23 cellular contexts compared by ENCODE assay signal in the genomic region with DNA sequence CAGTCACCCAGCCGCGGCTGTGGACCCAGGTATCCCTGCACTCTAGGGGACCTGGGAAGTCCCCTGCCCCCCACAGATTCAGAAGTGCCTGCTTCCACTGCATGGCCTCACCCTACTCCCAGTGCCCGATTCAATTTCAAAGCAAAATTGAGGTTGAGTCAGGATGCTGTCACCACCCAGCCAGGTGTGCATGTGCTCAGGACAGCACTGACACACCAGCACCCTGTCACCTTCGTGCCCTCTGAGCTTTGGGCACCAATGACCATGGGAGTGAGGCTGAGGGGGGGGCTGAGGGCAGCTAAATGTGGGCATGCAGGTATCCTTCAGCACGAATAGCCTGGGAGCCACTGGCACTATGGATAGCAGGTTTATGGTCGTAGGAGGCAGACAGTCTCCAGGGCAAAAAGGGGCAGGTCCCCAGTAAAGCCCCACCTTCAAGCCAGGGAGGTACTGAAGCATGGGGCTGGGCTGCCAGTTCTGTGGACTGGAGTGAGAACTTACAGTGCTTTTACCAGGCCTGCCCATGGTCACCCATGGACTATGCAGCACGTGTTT.
"Had no signal": no experiment of that assay in that cellular context is flagged by ENCODE, and none has a peak within 500 bp of the region (broad histone marks: within the 10 kb centered on the region; RNA-seq: fewer than 3 reads in every experiment).

No MANE protein-coding gene starts in this region.

- H3K36me3 Mint-ChIP-seq: activated naive CD8-positive, alpha-beta T cell treated with anti-CD3 and anti-CD28 coated beads for 36 hours; naive B cell; stimulated activated naive B cell treated with anti-CD40 and anti-IgM and Interleukin-4, amounts not matched to agents 10 μg/mL and 1 μg/mL and 100 μg/mL, for 72 hours had no signal

- H3K4me1 Mint-ChIP-seq: activated naive CD8-positive, alpha-beta T cell treated with anti-CD3 and anti-CD28 coated beads for 36 hours; naive B cell; stimulated activated naive B cell treated with anti-CD40 and anti-IgM and Interleukin-4, amounts not matched to agents 10 μg/mL and 1 μg/mL and 100 μg/mL, for 72 hours had no signal

- H3K27ac ChIP-seq: colonic mucosa, dorsolateral prefrontal cortex, esophagus muscularis mucosa, gastrocnemius medialis, heart left ventricle, sigmoid colon, transverse colon, vagina had no signal

- H3K4me1 ChIP-seq: colonic mucosa, esophagus muscularis mucosa, gastrocnemius medialis, heart left ventricle, sigmoid colon, transverse colon, vagina had no signal

- DNase-seq: activated CD4-positive, alpha-beta T cell treated with anti-CD3 and anti-CD28 coated beads for 4 hours; activated CD4-positive, alpha-beta T cell treated with anti-CD3 and anti-CD28 coated beads, Interleukin-2, amount 50 U/mL, for 48 hours; activated CD4-positive, CD25-positive, alpha-beta regulatory T cell; activated CD8-positive, alpha-beta memory T cell treated with anti-CD3 and anti-CD28 coated beads, Interleukin-2, amount 50 U/mL, for 48 hours; activated naive CD4-positive, alpha-beta T cell treated with Interleukin-2 at 50 U/mL for 16 hours; activated naive CD8-positive, alpha-beta T cell treated with anti-CD3 and anti-CD28 coated beads for 36 hours; activated T-cell treated with anti-CD3 and anti-CD28 coated beads, Interleukin-2, amount 50 U/mL, for 4 hours; colonic mucosa; dorsolateral prefrontal cortex; effector memory CD8-positive, alpha-beta T cell; gastrocnemius medialis; heart left ventricle; left cardiac atrium; mesendoderm; naive B cell; occipital lobe; sigmoid colon; stimulated activated CD4-positive, alpha-beta T cell treated with anti-CD3 and anti-CD28 coated beads, Interleukin-15, amount 100 ng/mL, for 24 hours; stimulated activated naive B cell treated with anti-CD40 and anti-IgM and Interleukin-4, amounts not matched to agents 10 μg/mL and 1 μg/mL and 100 μg/mL, for 72 hours; transverse colon had no signal

- H3K27ac Mint-ChIP-seq: activated naive CD8-positive, alpha-beta T cell treated with anti-CD3 and anti-CD28 coated beads for 36 hours; effector memory CD8-positive, alpha-beta T cell; naive B cell; stimulated activated naive B cell treated with anti-CD40 and anti-IgM and Interleukin-4, amounts not matched to agents 10 μg/mL and 1 μg/mL and 100 μg/mL, for 72 hours had no signal

- H3K9me3 ChIP-seq: colonic mucosa, esophagus muscularis mucosa, gastrocnemius medialis, heart left ventricle, sigmoid colon, transverse colon, vagina had no signal

- H3K36me3 ChIP-seq: colonic mucosa, esophagus muscularis mucosa, gastrocnemius medialis, heart left ventricle, sigmoid colon, transverse colon, vagina had no signal

- H3K4me3 ChIP-seq: colonic mucosa, dorsolateral prefrontal cortex, esophagus muscularis mucosa, gastrocnemius medialis, heart left ventricle, sigmoid colon, smooth muscle cell, transverse colon, vagina had no signal

- H3K27me3 Mint-ChIP-seq: activated naive CD8-positive, alpha-beta T cell treated with anti-CD3 and anti-CD28 coated beads for 36 hours; effector memory CD8-positive, alpha-beta T cell; naive B cell; stimulated activated naive B cell treated with anti-CD40 and anti-IgM and Interleukin-4, amounts not matched to agents 10 μg/mL and 1 μg/mL and 100 μg/mL, for 72 hours had no signal

- ATAC-seq: activated T-cell treated with anti-CD3 and anti-CD28 coated beads, Interleukin-2, amount 50 U/mL, for 4 hours; effector memory CD8-positive, alpha-beta T cell; gastrocnemius medialis; heart left ventricle; left cardiac atrium; stimulated activated naive B cell treated with anti-CD40 and anti-IgM and Interleukin-4, amounts not matched to agents 10 μg/mL and 1 μg/mL and 100 μg/mL, for 72 hours had no signal

- H3K27me3 ChIP-seq: colonic mucosa, dorsolateral prefrontal cortex, esophagus muscularis mucosa, gastrocnemius medialis, heart left ventricle, sigmoid colon, transverse colon, vagina had no signal

- H3K4me3 Mint-ChIP-seq: activated naive CD8-positive, alpha-beta T cell treated with anti-CD3 and anti-CD28 coated beads for 36 hours; activated T-cell treated with anti-CD3 and anti-CD28 coated beads, Interleukin-2, amount 50 U/mL, for 4 hours; effector memory CD8-positive, alpha-beta T cell; naive B cell; stimulated activated naive B cell treated with anti-CD40 and anti-IgM and Interleukin-4, amounts not matched to agents 10 μg/mL and 1 μg/mL and 100 μg/mL, for 72 hours had no signal

- H3K9me3 Mint-ChIP-seq: stimulated activated naive B cell treated with anti-CD40 and anti-IgM and Interleukin-4, amounts not matched to agents 10 μg/mL and 1 μg/mL and 100 μg/mL, for 72 hours had no signal
